In the genomic region with DNA sequence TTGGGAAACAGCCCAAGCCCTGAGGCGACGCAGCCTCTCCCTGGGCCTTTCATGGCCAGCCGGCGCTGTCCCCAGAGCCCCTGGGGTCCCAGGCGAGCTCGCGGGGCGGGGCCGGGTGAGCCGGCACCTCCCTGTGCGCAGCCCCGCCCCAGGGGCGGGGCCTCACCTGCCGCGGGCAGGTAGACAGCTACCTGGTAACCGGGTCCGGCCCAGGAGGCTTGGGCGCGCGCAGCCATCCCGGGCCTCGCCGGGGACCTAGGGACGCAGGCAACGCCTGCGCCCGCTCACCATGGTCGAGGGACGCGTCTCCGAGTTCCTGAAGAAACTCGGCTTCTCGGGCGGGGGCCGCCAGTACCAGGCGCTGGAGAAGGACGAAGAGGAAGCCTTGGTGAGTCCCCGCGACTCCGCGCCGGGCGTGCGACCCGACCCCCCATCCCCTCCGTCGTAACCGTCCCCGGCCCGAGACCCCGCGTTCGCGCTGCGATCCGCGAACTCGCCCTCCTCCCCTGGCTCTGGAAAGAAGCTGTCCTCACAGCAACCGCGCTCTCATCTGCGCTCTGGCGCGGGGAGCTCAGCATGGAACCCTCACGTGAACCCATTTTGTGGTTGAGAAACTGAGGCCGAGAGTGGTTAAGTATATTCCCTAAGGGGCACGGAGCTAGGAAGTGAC, we compare ENCODE assay signal across 1 cellular context.
A peak's percentile ranks its signal among the peaks of the same experiment; 100 is the strongest.
TF ChIP-seq lines count a peak whose summit lies in the region.

A gene with protein sequence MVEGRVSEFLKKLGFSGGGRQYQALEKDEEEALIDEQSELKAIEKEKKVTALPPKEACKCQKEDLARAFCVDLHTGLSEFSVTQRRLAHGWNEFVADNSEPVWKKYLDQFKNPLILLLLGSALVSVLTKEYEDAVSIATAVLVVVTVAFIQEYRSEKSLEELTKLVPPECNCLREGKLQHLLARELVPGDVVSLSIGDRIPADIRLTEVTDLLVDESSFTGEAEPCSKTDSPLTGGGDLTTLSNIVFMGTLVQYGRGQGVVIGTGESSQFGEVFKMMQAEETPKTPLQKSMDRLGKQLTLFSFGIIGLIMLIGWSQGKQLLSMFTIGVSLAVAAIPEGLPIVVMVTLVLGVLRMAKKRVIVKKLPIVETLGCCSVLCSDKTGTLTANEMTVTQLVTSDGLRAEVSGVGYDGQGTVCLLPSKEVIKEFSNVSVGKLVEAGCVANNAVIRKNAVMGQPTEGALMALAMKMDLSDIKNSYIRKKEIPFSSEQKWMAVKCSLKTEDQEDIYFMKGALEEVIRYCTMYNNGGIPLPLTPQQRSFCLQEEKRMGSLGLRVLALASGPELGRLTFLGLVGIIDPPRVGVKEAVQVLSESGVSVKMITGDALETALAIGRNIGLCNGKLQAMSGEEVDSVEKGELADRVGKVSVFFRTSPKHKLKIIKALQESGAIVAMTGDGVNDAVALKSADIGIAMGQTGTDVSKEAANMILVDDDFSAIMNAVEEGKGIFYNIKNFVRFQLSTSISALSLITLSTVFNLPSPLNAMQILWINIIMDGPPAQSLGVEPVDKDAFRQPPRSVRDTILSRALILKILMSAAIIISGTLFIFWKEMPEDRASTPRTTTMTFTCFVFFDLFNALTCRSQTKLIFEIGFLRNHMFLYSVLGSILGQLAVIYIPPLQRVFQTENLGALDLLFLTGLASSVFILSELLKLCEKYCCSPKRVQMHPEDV (plus strand): TSS at position 212 of the 670 bp plus-strand sequence. CDS start 78 bp downstream, at position 290.

TF ChIP-seq in WTC11, 78 proteins besides CTCF, POLR2A, EP300 and RAD21 (continued from another document and continues in another):
- TF ChIP-seq, protein P1, sequence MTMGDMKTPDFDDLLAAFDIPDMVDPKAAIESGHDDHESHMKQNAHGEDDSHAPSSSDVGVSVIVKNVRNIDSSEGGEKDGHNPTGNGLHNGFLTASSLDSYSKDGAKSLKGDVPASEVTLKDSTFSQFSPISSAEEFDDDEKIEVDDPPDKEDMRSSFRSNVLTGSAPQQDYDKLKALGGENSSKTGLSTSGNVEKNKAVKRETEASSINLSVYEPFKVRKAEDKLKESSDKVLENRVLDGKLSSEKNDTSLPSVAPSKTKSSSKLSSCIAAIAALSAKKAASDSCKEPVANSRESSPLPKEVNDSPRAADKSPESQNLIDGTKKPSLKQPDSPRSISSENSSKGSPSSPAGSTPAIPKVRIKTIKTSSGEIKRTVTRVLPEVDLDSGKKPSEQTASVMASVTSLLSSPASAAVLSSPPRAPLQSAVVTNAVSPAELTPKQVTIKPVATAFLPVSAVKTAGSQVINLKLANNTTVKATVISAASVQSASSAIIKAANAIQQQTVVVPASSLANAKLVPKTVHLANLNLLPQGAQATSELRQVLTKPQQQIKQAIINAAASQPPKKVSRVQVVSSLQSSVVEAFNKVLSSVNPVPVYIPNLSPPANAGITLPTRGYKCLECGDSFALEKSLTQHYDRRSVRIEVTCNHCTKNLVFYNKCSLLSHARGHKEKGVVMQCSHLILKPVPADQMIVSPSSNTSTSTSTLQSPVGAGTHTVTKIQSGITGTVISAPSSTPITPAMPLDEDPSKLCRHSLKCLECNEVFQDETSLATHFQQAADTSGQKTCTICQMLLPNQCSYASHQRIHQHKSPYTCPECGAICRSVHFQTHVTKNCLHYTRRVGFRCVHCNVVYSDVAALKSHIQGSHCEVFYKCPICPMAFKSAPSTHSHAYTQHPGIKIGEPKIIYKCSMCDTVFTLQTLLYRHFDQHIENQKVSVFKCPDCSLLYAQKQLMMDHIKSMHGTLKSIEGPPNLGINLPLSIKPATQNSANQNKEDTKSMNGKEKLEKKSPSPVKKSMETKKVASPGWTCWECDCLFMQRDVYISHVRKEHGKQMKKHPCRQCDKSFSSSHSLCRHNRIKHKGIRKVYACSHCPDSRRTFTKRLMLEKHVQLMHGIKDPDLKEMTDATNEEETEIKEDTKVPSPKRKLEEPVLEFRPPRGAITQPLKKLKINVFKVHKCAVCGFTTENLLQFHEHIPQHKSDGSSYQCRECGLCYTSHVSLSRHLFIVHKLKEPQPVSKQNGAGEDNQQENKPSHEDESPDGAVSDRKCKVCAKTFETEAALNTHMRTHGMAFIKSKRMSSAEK (CRISPR knock-in tag; IDR thresholded peaks at IDR 0.05; ENCODE audit: borderline replicate concordance): no peak
- TF ChIP-seq MAX (CRISPR knock-in tag; IDR thresholded peaks at IDR 0.05): peak; percentile 41
- TF ChIP-seq E2F4 (CRISPR knock-in tag; IDR thresholded peaks at IDR 0.05; ENCODE audit: borderline replicate concordance, low read depth): no peak
- no peak for TF ChIP-seq TCF7 (CRISPR knock-in tag; IDR thresholded peaks at IDR 0.05; ENCODE audit: low read depth)
- TF ChIP-seq TEAD1 (CRISPR knock-in tag; IDR thresholded peaks at IDR 0.05): no peak
- TF ChIP-seq RORB (CRISPR knock-in tag; IDR thresholded peaks at IDR 0.05): no peak
- TF ChIP-seq USF2 (CRISPR knock-in tag; IDR thresholded peaks at IDR 0.05): no peak
- no peak for TF ChIP-seq OVOL2 (CRISPR knock-in tag; IDR thresholded peaks at IDR 0.05; ENCODE audit: borderline replicate concordance)
- TF ChIP-seq PRRX2 (CRISPR knock-in tag; IDR thresholded peaks at IDR 0.05): no peak
- TF ChIP-seq FOXP4 (CRISPR knock-in tag; IDR thresholded peaks at IDR 0.05): no peak
- TF ChIP-seq, protein P2, sequence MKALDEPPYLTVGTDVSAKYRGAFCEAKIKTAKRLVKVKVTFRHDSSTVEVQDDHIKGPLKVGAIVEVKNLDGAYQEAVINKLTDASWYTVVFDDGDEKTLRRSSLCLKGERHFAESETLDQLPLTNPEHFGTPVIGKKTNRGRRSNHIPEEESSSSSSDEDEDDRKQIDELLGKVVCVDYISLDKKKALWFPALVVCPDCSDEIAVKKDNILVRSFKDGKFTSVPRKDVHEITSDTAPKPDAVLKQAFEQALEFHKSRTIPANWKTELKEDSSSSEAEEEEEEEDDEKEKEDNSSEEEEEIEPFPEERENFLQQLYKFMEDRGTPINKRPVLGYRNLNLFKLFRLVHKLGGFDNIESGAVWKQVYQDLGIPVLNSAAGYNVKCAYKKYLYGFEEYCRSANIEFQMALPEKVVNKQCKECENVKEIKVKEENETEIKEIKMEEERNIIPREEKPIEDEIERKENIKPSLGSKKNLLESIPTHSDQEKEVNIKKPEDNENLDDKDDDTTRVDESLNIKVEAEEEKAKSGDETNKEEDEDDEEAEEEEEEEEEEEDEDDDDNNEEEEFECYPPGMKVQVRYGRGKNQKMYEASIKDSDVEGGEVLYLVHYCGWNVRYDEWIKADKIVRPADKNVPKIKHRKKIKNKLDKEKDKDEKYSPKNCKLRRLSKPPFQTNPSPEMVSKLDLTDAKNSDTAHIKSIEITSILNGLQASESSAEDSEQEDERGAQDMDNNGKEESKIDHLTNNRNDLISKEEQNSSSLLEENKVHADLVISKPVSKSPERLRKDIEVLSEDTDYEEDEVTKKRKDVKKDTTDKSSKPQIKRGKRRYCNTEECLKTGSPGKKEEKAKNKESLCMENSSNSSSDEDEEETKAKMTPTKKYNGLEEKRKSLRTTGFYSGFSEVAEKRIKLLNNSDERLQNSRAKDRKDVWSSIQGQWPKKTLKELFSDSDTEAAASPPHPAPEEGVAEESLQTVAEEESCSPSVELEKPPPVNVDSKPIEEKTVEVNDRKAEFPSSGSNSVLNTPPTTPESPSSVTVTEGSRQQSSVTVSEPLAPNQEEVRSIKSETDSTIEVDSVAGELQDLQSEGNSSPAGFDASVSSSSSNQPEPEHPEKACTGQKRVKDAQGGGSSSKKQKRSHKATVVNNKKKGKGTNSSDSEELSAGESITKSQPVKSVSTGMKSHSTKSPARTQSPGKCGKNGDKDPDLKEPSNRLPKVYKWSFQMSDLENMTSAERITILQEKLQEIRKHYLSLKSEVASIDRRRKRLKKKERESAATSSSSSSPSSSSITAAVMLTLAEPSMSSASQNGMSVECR (CRISPR knock-in tag; IDR thresholded peaks at IDR 0.05; ENCODE audit: borderline replicate concordance): no peak
- TF ChIP-seq GRHL2 (CRISPR knock-in tag; IDR thresholded peaks at IDR 0.05; ENCODE audit: insufficient replicate concordance, severe bottlenecking): no peak
- TF ChIP-seq ATF1 (CRISPR knock-in tag; IDR thresholded peaks at IDR 0.05): no peak
- no peak for TF ChIP-seq NFYB (CRISPR knock-in tag; conservative IDR thresholded peaks at IDR 0.05; ENCODE audit: low read depth)
- no peak for TF ChIP-seq ZNF263 (CRISPR knock-in tag; IDR thresholded peaks at IDR 0.05; ENCODE audit: low read depth)
- TF ChIP-seq, protein P3, sequence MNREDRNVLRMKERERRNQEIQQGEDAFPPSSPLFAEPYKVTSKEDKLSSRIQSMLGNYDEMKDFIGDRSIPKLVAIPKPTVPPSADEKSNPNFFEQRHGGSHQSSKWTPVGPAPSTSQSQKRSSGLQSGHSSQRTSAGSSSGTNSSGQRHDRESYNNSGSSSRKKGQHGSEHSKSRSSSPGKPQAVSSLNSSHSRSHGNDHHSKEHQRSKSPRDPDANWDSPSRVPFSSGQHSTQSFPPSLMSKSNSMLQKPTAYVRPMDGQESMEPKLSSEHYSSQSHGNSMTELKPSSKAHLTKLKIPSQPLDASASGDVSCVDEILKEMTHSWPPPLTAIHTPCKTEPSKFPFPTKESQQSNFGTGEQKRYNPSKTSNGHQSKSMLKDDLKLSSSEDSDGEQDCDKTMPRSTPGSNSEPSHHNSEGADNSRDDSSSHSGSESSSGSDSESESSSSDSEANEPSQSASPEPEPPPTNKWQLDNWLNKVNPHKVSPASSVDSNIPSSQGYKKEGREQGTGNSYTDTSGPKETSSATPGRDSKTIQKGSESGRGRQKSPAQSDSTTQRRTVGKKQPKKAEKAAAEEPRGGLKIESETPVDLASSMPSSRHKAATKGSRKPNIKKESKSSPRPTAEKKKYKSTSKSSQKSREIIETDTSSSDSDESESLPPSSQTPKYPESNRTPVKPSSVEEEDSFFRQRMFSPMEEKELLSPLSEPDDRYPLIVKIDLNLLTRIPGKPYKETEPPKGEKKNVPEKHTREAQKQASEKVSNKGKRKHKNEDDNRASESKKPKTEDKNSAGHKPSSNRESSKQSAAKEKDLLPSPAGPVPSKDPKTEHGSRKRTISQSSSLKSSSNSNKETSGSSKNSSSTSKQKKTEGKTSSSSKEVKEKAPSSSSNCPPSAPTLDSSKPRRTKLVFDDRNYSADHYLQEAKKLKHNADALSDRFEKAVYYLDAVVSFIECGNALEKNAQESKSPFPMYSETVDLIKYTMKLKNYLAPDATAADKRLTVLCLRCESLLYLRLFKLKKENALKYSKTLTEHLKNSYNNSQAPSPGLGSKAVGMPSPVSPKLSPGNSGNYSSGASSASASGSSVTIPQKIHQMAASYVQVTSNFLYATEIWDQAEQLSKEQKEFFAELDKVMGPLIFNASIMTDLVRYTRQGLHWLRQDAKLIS (CRISPR knock-in tag; IDR thresholded peaks at IDR 0.05; ENCODE audit: borderline replicate concordance): no peak
- TF ChIP-seq IRF2 (CRISPR knock-in tag; IDR thresholded peaks at IDR 0.05; ENCODE audit: borderline replicate concordance, low read depth): no peak
- TF ChIP-seq MXD4 (CRISPR knock-in tag; IDR thresholded peaks at IDR 0.05; ENCODE audit: borderline replicate concordance): no peak
- no peak for TF ChIP-seq ATF3 (CRISPR knock-in tag; conservative IDR thresholded peaks at IDR 0.05)
- TF ChIP-seq FOXK1 (CRISPR knock-in tag; IDR thresholded peaks at IDR 0.05): 0 out of 2 replicates have a peak, but pooled peaks have one; percentile 32
- TF ChIP-seq EMX1 (CRISPR knock-in tag; IDR thresholded peaks at IDR 0.05): no peak
- TF ChIP-seq ERG (CRISPR knock-in tag; IDR thresholded peaks at IDR 0.05): no peak
- TF ChIP-seq, protein P4, sequence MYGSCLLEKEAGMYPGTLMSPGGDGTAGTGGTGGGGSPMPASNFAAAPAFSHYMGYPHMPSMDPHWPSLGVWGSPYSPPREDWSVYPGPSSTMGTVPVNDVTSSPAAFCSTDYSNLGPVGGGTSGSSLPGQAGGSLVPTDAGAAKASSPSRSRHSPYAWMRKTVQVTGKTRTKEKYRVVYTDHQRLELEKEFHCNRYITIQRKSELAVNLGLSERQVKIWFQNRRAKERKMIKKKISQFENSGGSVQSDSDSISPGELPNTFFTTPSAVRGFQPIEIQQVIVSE (CRISPR knock-in tag; IDR thresholded peaks at IDR 0.05; ENCODE audit: borderline replicate concordance): no peak
